ENCODE assay signal across 8 cellular contexts in genomic region chr12:57238854-57239554, GRCh38. TPM values are rescaled to one million over a fixed set of nuclear protein-coding genes. Genes with fewer than 3 reads are reported as not detected.
DNase-seq lines count a peak whose midpoint lies in the region; ATAC-seq and TF ChIP-seq lines count a peak whose summit lies in the region.

No MANE protein-coding gene starts in this region.

- H3K27ac ChIP-seq in SJCRH30 (peak overlapping the region; percentile 71), thoracic aorta (no peak overlapping the region)

- peaks cover 10% of the 10 kb centered on the region for H4K20me1 ChIP-seq in Loucy (ENCODE audit: insufficient read depth, low read length, poor library complexity, severe bottlenecking)

- H3K27ac Mint-ChIP-seq in osteocyte (ENCODE audit: unreplicated experiment): peak overlapping the region; percentile 91

- H3K9ac ChIP-seq in ES-I3 (ENCODE audit: low read depth, low read length) (peak overlapping the region; percentile 51), Loucy (ENCODE audit: low read depth, low read length, poor library complexity, severe bottlenecking) (peak overlapping the region; percentile 69)

- peak; percentile 100 for DNase-seq in SJCRH30
- peak; percentile 91 for DNase-seq in activated naive CD4-positive, alpha-beta T cell treated with Interleukin-2 at 50 U/mL for 16 hours
- DNase-seq in globus pallidus (ENCODE audit: low spot score): peak; percentile 78
- DNase-seq in osteocyte (ENCODE audit: extremely low spot score, unreplicated experiment): peak; percentile 98
- DNase-seq in thoracic aorta (ENCODE audit: low spot score): peak; percentile 47

- H3K9me3 ChIP-seq in ES-I3 (ENCODE audit: control insufficient read depth, insufficient read depth, low read length) (no peaks in the 10 kb centered on the region), Loucy (ENCODE audit: insufficient read depth, low read depth, low read length) (no peaks in the 10 kb centered on the region), SJCRH30 (replicated peaks) (no peaks in the 10 kb centered on the region), thoracic aorta (no peaks in the 10 kb centered on the region)

- H3K4me3 ChIP-seq in Loucy (ENCODE audit: low read length, poor library complexity, severe bottlenecking): peak overlapping the region; percentile 74
- H3K4me3 ChIP-seq in SJCRH30: peak overlapping the region; percentile 67
- H3K4me3 ChIP-seq in thoracic aorta: peak overlapping the region; percentile 81

- H3K9me2 ChIP-seq in Loucy (replicated peaks; ENCODE audit: low read depth, low read length): no peaks in the 10 kb centered on the region

- no peaks in the 10 kb centered on the region for H3F3A ChIP-seq in Loucy (ENCODE audit: low read depth)

- peak overlapping the region; percentile 91 for H3K4me3 Mint-ChIP-seq in osteocyte (ENCODE audit: unreplicated experiment)

- H2AFZ ChIP-seq in Loucy (ENCODE audit: low read length): peak overlapping the region; percentile 66; the same call in 1 of the 2 replicates

- 0 out of 2 replicates have a peak, but pooled peaks cover 1% of the 10 kb centered on the region for H3K36me3 ChIP-seq in ES-I3 (ENCODE audit: insufficient read depth, low read length)
- H3K36me3 ChIP-seq in Loucy (ENCODE audit: insufficient read depth, low read length): peaks cover 5% of the 10 kb centered on the region; the same call in 1 of the 2 replicates
- peaks cover 25% of the 10 kb centered on the region for H3K36me3 ChIP-seq in SJCRH30
- no peaks in the 10 kb centered on the region for H3K36me3 ChIP-seq in thoracic aorta

- peak overlapping the region; percentile 76 for H3K4me2 ChIP-seq in Loucy (ENCODE audit: low read depth, low read length, poor library complexity, severe bottlenecking)

- H3K4me1 ChIP-seq in ES-I3 (ENCODE audit: insufficient read depth, low read length): peaks cover 23% of the 10 kb centered on the region
- peaks cover 20% of the 10 kb centered on the region for H3K4me1 ChIP-seq in Loucy (ENCODE audit: insufficient read depth, low read length, poor library complexity, severe bottlenecking)
- peaks cover 23% of the 10 kb centered on the region for H3K4me1 ChIP-seq in SJCRH30
- H3K4me1 ChIP-seq in thoracic aorta (ENCODE audit: control insufficient read depth in 1 of 2, low read depth in 2 of 2): peaks cover 33 to 63% of the 10 kb centered on the region in 2 donors

- H3K4me1 Mint-ChIP-seq in osteocyte (ENCODE audit: unreplicated experiment): peaks cover 82% of the 10 kb centered on the region

- ATAC-seq in GM21825 (IDR thresholded peaks at IDR 0.05; ENCODE audit: unreplicated experiment) (peak; percentile 41), thoracic aorta (ENCODE audit: insufficient number of reproducible peaks, low FRiP score, low read depth) (peak; percentile 61)

- peak; percentile 100 for TF ChIP-seq CTCF in Loucy (conservative IDR thresholded peaks at IDR 0.05; ENCODE audit: low read length)
- TF ChIP-seq CTCF in osteocyte (IDR thresholded peaks at IDR 0.05): peak; percentile 100
- peak; percentile 100 for TF ChIP-seq CTCF in thoracic aorta (IDR thresholded peaks at IDR 0.05)

- peaks cover 7% of the 10 kb centered on the region for H3K36me3 Mint-ChIP-seq in osteocyte (ENCODE audit: unreplicated experiment)

- no peaks in the 10 kb centered on the region for H3K79me2 ChIP-seq in Loucy (ENCODE audit: insufficient read depth, low read length)

- H3K27me3 Mint-ChIP-seq in osteocyte (ENCODE audit: unreplicated experiment): peaks cover 2% of the 10 kb centered on the region

- H3K27me3 ChIP-seq in Loucy (ENCODE audit: insufficient read depth, low read length, poor library complexity, severe bottlenecking) (no peaks in the 10 kb centered on the region), SJCRH30 (no peaks in the 10 kb centered on the region), thoracic aorta (replicated peaks; ENCODE audit: insufficient read depth) (peaks cover 18% of the 10 kb centered on the region)

- H3K9me3 Mint-ChIP-seq in osteocyte (ENCODE audit: unreplicated experiment): no peaks in the 10 kb centered on the region

RNA-seq across cellular contexts. Expression of gene SHMT2, which starts 9.5 kb away (rescaled TPM):
- total RNA-seq in SJCRH30 (2014; rRNA removed; shearing (Covaris generic)): 1,504 and 1,712 TPM in 2 replicates
- total RNA-seq in osteocyte (263 and 290 TPM in 2 replicates), thoracic aorta (10 to 100 TPM; 57.3 to 60.4 TPM)

RNA-seq across cellular contexts. Expression of gene STAC3, which starts 12.0 kb away (rescaled TPM):
- 1,199 and 1,339 TPM in 2 replicates for total RNA-seq in SJCRH30 (2014; rRNA removed; shearing (Covaris generic))
- total RNA-seq in osteocyte (1.8 and 2.4 TPM in 2 replicates), thoracic aorta (under 1 TPM; 0.27 to 0.56 TPM)

RNA-seq across cellular contexts. Expression of gene NXPH4, which starts 22.4 kb away (rescaled TPM):
- total RNA-seq in SJCRH30 (2014; rRNA removed; shearing (Covaris generic)): 91.1 and 92.7 TPM in 2 replicates
- 62.6 and 63.8 TPM in 2 replicates for total RNA-seq in osteocyte
- total RNA-seq in thoracic aorta: under 1 TPM in 1 of 2 donors, not detected in 1; 0.81 TPM

Comparison
In these comparisons a context has a peak if more than half of its experiments do, and no peak if none do; other contexts are left out.
1. DNase-seq: peak in every context shown above with its lines; median percentile 100 in SJCRH30; 98 in osteocyte; 91 in activated naive CD4-positive, alpha-beta T cell treated with Interleukin-2 at 50 U/mL for 16 hours; 78 in globus pallidus; 47 in thoracic aorta.
2. RNA of gene STAC3, which starts 12.0 kb away (total RNA-seq): 1,199 to 1,339 TPM in SJCRH30; 1.8 to 2.4 TPM in osteocyte and 0.27 to 0.56 TPM in thoracic aorta; every median in the first group is over 100 times any median in the second.
3. RNA of gene NXPH4, which starts 22.4 kb away (total RNA-seq): 91.1 to 92.7 TPM in SJCRH30 and 62.6 to 63.8 TPM in osteocyte; 0.81 TPM in thoracic aorta; every median in the first group is over 10 times any median in the second.
4. Peak in every context shown above with its lines, with median percentiles within 50 percentile points of each other: H3K4me3 ChIP-seq and CTCF ChIP-seq.